ENCODE assay signal across 9 cellular contexts in the genomic region with DNA sequence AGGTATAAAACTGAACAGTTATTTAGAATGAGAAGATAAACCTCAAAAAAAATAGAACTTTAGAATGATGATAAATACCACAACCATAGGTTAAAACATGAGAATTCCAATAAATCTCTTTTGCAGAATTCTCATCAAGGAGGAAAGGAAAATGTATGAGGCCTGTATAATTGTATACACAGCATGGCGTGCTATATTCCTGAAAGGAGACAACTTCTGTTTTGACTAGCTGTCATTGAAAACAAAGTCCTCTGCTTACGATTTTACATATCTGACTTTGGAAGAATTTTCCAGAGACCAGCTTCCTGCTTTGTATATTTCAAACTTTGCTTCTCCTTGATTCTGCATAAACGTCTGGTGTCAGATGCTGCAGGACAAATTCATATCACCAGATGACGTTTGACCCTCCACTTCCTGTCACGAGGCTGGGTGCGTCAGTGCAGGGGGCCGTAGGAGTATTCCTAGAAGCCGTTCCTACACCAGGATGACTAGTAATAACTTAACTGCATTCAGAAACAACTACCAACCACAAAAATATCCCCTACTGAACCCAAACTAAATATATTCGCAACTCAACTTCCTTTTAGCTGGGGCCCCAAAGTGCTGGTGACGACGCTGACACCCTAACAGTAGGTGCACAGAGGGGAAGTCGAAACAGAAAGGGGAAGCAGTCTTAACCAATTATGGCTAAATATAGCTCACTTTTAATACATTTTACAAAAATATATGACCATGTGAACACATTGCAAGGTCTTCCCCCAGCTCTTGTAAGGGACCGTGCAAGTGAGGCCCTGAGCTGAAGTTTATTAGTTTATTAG.
DNase-seq lines count a peak whose midpoint lies in the region; ATAC-seq and TF ChIP-seq lines count a peak whose summit lies in the region.
"Had no signal": no experiment of that assay in that cellular context is flagged by ENCODE, and none has a peak within 500 bp of the region (broad histone marks: within the 10 kb centered on the region; RNA-seq: fewer than 3 reads in every experiment).

No MANE protein-coding gene starts in this region.

- no peaks in the 10 kb centered on the region for H3K9me3 Mint-ChIP-seq in CD4-positive, alpha-beta T cell
- peaks cover 18% of the 10 kb centered on the region for H3K9me3 Mint-ChIP-seq in activated CD8-positive, alpha-beta memory T cell treated with anti-CD3 and anti-CD28 coated beads, Interleukin-2, amount 10 ng/mL, durations not matched to agents 7 days and 5 days (ENCODE audit: low read depth)

- peak overlapping the region; percentile 83 for H3K4me3 Mint-ChIP-seq in CD4-positive, alpha-beta T cell
- H3K4me3 Mint-ChIP-seq in activated CD8-positive, alpha-beta memory T cell treated with anti-CD3 and anti-CD28 coated beads, Interleukin-2, amount 10 ng/mL, durations not matched to agents 7 days and 5 days: peak overlapping the region; percentile 44

- H3K27ac ChIP-seq in CD4-positive, alpha-beta T cell (ENCODE audit: low read depth, low read length): peak overlapping the region; percentile 68
- no peak overlapping the region for H3K27ac ChIP-seq in testis
- H3K27ac ChIP-seq: cardiac muscle cell had no signal

- no peak overlapping the region for H3K4me3 ChIP-seq in testis
- no peak overlapping the region for H3K4me3 ChIP-seq in foreskin fibroblast (ENCODE audit: low read depth in 1 of 2, low read length in 2 of 2)
- H3K4me3 ChIP-seq: cardiac muscle cell had no signal

- peak in 8 of 10 experiments; percentile 2 to 48 (median 34) for DNase-seq in CD4-positive, alpha-beta T cell
- DNase-seq in Kasumi-1 (lab: John Stamatoyannopoulos, UW): peak; percentile 100
- peak; percentile 92 for DNase-seq in activated CD8-positive, alpha-beta memory T cell treated with anti-CD3 and anti-CD28 coated beads, Interleukin-2, amount 10 ng/mL, durations not matched to agents 7 days and 5 days
- DNase-seq in iris pigment epithelial cell (ENCODE audit: low read depth): peak; percentile 31
- DNase-seq in stimulated activated CD8-positive, alpha-beta memory T cell treated with anti-CD3 and anti-CD28 coated beads, Interleukin-4, amount 100 ng/mL, for 48 hours: peak; percentile 80
- no peak for DNase-seq in testis
- no peak for DNase-seq in foreskin fibroblast

- no peak for TF ChIP-seq POLR2A in testis (IDR thresholded peaks at IDR 0.05)

- peaks cover 24% of the 10 kb centered on the region for H3K4me1 ChIP-seq in testis

- peaks cover 20% of the 10 kb centered on the region for H3K4me1 Mint-ChIP-seq in CD4-positive, alpha-beta T cell (ENCODE audit: low read depth)
- peaks cover 38% of the 10 kb centered on the region for H3K4me1 Mint-ChIP-seq in activated CD8-positive, alpha-beta memory T cell treated with anti-CD3 and anti-CD28 coated beads, Interleukin-2, amount 10 ng/mL, durations not matched to agents 7 days and 5 days

- no peaks in the 10 kb centered on the region for H3K27me3 ChIP-seq in CD4-positive, alpha-beta T cell (ENCODE audit: control insufficient read depth, insufficient read depth, low read length)
- H3K27me3 ChIP-seq in testis: no peaks in the 10 kb centered on the region
- H3K27me3 ChIP-seq: cardiac muscle cell had no signal

- 84 to 88% methylated on average over 13 of the region's 13 CpGs for WGBS in testis, 2 donors

- intact Hi-C loops in CD4-positive, alpha-beta T cell (cut with DNase I, micrococcal nuclease): no loop called here
- intact Hi-C loops in testis (cut with DNase I; ENCODE audit: low total_unique reads): no loop called here

- CTCF ChIA-PET in CD4-positive, alpha-beta T cell (lab: Charles Lee): no interaction called here
- CTCF ChIA-PET in activated CD8-positive, alpha-beta memory T cell treated with anti-CD3 and anti-CD28 coated beads, Interleukin-2, amount 10 ng/mL, durations not matched to agents 7 days and 5 days (lab: Charles Lee): interaction anchor here (0.8 to 2.3 kb wide), 3 partner anchors 10 to 62 kb away, joined by 3 to 8 read pairs (median 5); no protein-coding TSS in a partner anchor

- POLR2A ChIA-PET in CD4-positive, alpha-beta T cell (lab: Charles Lee): no interaction called here

- peak; percentile 88 for ATAC-seq in CD4-positive, alpha-beta T cell (ENCODE audit: poor library complexity)
- peak; percentile 93 for ATAC-seq in GM21447 (IDR thresholded peaks at IDR 0.05; ENCODE audit: unreplicated experiment)
- ATAC-seq in activated CD8-positive, alpha-beta memory T cell treated with anti-CD3 and anti-CD28 coated beads, Interleukin-2, amount 10 ng/mL, durations not matched to agents 7 days and 5 days: peak; percentile 95

- no peaks in the 10 kb centered on the region for H3K27me3 Mint-ChIP-seq in CD4-positive, alpha-beta T cell
- no peaks in the 10 kb centered on the region for H3K27me3 Mint-ChIP-seq in activated CD8-positive, alpha-beta memory T cell treated with anti-CD3 and anti-CD28 coated beads, Interleukin-2, amount 10 ng/mL, durations not matched to agents 7 days and 5 days

- no peak for TF ChIP-seq CTCF in CD4-positive, alpha-beta T cell (IDR thresholded peaks at IDR 0.05)
- TF ChIP-seq CTCF in testis (IDR thresholded peaks at IDR 0.05) (no peak), foreskin fibroblast (IDR thresholded peaks at IDR 0.05; ENCODE audit: low read depth, low read length) (no peak)

- no peaks in the 10 kb centered on the region for H3K36me3 ChIP-seq in testis (ENCODE audit: low read depth, missing control alignments)
- H3K36me3 ChIP-seq: cardiac muscle cell had no signal

- H3K9me3 ChIP-seq in CD4-positive, alpha-beta T cell (ENCODE audit: control insufficient read depth, low read length): no peaks in the 10 kb centered on the region
- H3K9me3 ChIP-seq in testis: no peaks in the 10 kb centered on the region

- peaks cover 11% of the 10 kb centered on the region for H3K36me3 Mint-ChIP-seq in CD4-positive, alpha-beta T cell (ENCODE audit: low read depth)
- peaks cover 39% of the 10 kb centered on the region for H3K36me3 Mint-ChIP-seq in activated CD8-positive, alpha-beta memory T cell treated with anti-CD3 and anti-CD28 coated beads, Interleukin-2, amount 10 ng/mL, durations not matched to agents 7 days and 5 days

- peak overlapping the region; percentile 90 for H3K27ac Mint-ChIP-seq in CD4-positive, alpha-beta T cell
- H3K27ac Mint-ChIP-seq in activated CD8-positive, alpha-beta memory T cell treated with anti-CD3 and anti-CD28 coated beads, Interleukin-2, amount 10 ng/mL, durations not matched to agents 7 days and 5 days: peak overlapping the region; percentile 98

Comparison
In these comparisons a context has a peak if more than half of its experiments do, and no peak if none do; other contexts are left out.
1. DNase-seq: peak in CD4-positive, alpha-beta T cell (8 of 10), Kasumi-1 (2 of 2), activated CD8-positive, alpha-beta memory T cell treated with anti-CD3 and anti-CD28 coated beads, Interleukin-2, amount 10 ng/mL, durations not matched to agents 7 days and 5 days (single experiment), iris pigment epithelial cell (single experiment) and stimulated activated CD8-positive, alpha-beta memory T cell treated with anti-CD3 and anti-CD28 coated beads, Interleukin-4, amount 100 ng/mL, for 48 hours (single experiment); none in testis (single experiment) and foreskin fibroblast (0 of 2).
2. Peak in every context shown above with its lines, with median percentiles within 50 percentile points of each other: ATAC-seq.